ENCODE assay signal across 10 cellular contexts in the genomic region with DNA sequence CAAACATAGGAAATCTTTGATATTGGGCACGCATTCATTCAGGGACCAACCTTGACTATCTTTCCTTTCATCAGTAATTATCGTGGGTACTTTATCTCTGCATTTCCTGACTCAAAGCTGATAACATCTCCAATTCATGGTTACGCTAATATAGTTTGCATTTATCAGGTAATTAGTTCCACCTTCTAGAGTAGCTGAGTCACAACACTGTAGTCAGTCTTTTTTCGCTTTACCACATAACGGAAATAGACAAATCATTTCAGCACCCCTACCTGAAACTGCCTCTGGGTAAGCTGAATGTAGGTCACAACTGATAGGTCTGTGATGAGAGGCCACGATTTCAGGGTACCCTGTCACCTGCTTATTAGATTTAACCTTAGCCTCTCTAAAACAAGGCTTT. TPM values are rescaled to one million over a fixed set of nuclear protein-coding genes. Genes with fewer than 3 reads are reported as not detected.
A peak's percentile ranks its signal among the peaks of the same experiment; 100 is the strongest.
DNase-seq lines count a peak whose midpoint lies in the region; ATAC-seq, FAIRE-seq and TF ChIP-seq lines count a peak whose summit lies in the region.
"Had no signal": no experiment of that assay in that cellular context is flagged by ENCODE, and none has a peak within 500 bp of the region (broad histone marks: within the 10 kb centered on the region; RNA-seq: fewer than 3 reads in every experiment).

No MANE protein-coding gene starts in this region.

- no peaks in the 10 kb centered on the region for H3K27me3 ChIP-seq in MG63

- H3K4me3 ChIP-seq in MG63, result no peak overlapping the region

- H3K36me3 ChIP-seq in MG63, result 0 out of 2 replicates have a peak, but pooled peaks cover 4% of the 10 kb centered on the region

- peak; percentile 99 for ATAC-seq in GM21447 (IDR thresholded peaks at IDR 0.05; ENCODE audit: unreplicated experiment)
- ATAC-seq in HG03520 (IDR thresholded peaks at IDR 0.05; ENCODE audit: unreplicated experiment), result peak; percentile 100

- TF ChIP-seq POLR2A in GM12891 (IDR thresholded peaks at IDR 0.05; ENCODE audit: low read depth, low read length), result no peak

- peak; percentile 80 for FAIRE-seq in GM12891 (lab: Jason Lieb, UNC)

- DNase-seq in GM12891 (ENCODE audit: insufficient read length, low spot score) (no peak), OCI-M1 (lab: John Stamatoyannopoulos, UW) (no peak), MG63 (no peak), nucleus accumbens (lab: John Stamatoyannopoulos, UW) (no peak), NCI-H1105 (lab: John Stamatoyannopoulos, UW) (no peak)
- DNase-seq in activated naive CD4-positive, alpha-beta T cell treated with anti-CD3 and anti-CD28 coated beads, Interleukin-2, amount 50 U/mL, for 16 hours, result peak; percentile 30
- DNase-seq: anterior cingulate cortex, NCI-H1417 treated with DMSO at 0.1 percent for 48 hours had no signal

- H3K9me3 ChIP-seq in MG63, result no peaks in the 10 kb centered on the region; the same call in 1 of the 2 replicates

TF ChIP-seq in GM12891, 5 proteins besides CTCF, POLR2A, EP300 and RAD21:
- TF ChIP-seq SPI1 (IDR thresholded peaks at IDR 0.05; ENCODE audit: low read depth, low read length) (no peak), TAF1 (IDR thresholded peaks at IDR 0.05; ENCODE audit: low read depth, low read length) (no peak), POLR2AphosphoS5 (IDR thresholded peaks at IDR 0.05; ENCODE audit: low read depth, low read length) (no peak), PAX5 (IDR thresholded peaks at IDR 0.05; ENCODE audit: insufficient read depth, low read length, severe bottlenecking) (no peak), POU2F2 (IDR thresholded peaks at IDR 0.05; ENCODE audit: low read depth, low read length) (no peak)
TF ChIP-seq in GM12891: peak in this region for 0.

RNA-seq across cellular contexts. Expression of gene IL22, which starts 36.7 kb away (rescaled TPM):
- polyA plus RNA-seq in GM12891 (2012; ENCODE audit: low read depth, missing spikeins), result not detected
- not detected in 2 replicates for total RNA-seq in MG63 (2014; rRNA removed; shearing (Covaris generic); ENCODE audit: low replicate concordance)

RNA-seq across cellular contexts. Expression of gene MDM1, which starts 42.0 kb away (rescaled TPM):
- 6.2 TPM for polyA plus RNA-seq in GM12891 (2012; ENCODE audit: low read depth, missing spikeins)
- 8.0 and 12.6 TPM in 2 replicates for total RNA-seq in MG63 (2014; rRNA removed; shearing (Covaris generic); ENCODE audit: low replicate concordance)
